ENCODE assay signal across 30 cellular contexts in the genomic region with DNA sequence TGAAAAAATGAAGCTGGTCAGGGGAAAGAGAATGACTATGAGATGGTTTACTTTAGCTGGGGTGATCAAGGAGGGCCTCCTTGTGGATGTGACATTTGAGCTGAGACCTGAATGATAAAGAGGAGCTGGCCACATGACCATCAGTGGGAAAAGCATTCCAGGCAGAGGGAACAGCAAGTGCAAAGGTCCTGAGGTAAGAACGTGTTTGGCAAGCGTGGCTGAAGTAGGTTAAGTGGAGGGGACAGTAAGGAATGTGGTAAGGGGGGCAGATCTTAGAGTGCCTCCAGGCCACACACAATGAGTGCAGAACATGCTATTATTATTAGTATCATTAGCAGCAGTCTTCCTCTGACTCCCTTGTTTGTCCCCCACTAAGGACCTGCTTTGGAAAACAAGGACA.
"Had no signal": no experiment of that assay in that cellular context is flagged by ENCODE, and none has a peak within 500 bp of the region (broad histone marks: within the 10 kb centered on the region; RNA-seq: fewer than 3 reads in every experiment).

No MANE protein-coding gene starts in this region.

- H3K4me1 ChIP-seq: foreskin keratinocyte had no signal

- H3K36me3 ChIP-seq: brain microvascular endothelial cell, gastrocnemius medialis had no signal

- H3K9me3 ChIP-seq: gastrocnemius medialis had no signal

- H3K27ac ChIP-seq: brain microvascular endothelial cell, coronary artery, foreskin keratinocyte had no signal

- H3K9me3 Mint-ChIP-seq: activated CD4-positive, alpha-beta memory T cell treated with anti-CD3 and anti-CD28 coated beads for 36 hours; activated CD4-positive, alpha-beta T cell treated with anti-CD3 and anti-CD28 coated beads, Interleukin-2, amount 10 ng/mL, durations not matched to agents 24 days and 14 days; activated naive CD4-positive, alpha-beta T cell treated with anti-CD3 and anti-CD28 coated beads, Interleukin-2, amount 10 ng/mL, durations not matched to agents 7 days and 5 days; activated T-helper 1 cell treated with anti-CD3 and anti-CD28 coated beads, Interleukin-12 subunit alpha, Interleukin-12 subunit beta, Interleukin-2, Interleukin-4 antibody, amounts not matched to agents 30 ng/mL and 10 ng/mL and 1 ng/mL, durations not matched to agents 14 hours and 24 hours and 36 hours; activated T-helper 2 cell treated with anti-CD3 and anti-CD28 coated beads, Interferon-gamma antibody, Interleukin-2, Interleukin-4, amounts not matched to agents 10 μg/mL and 5 μg/mL and 100 μg/mL, durations not matched to agents 14 hours and 24 hours and 36 hours; central memory CD8-positive, alpha-beta T cell; endodermal cell had no signal

- H3K4me1 Mint-ChIP-seq: activated CD4-positive, alpha-beta T cell treated with anti-CD3 and anti-CD28 coated beads for 36 hours; activated CD4-positive, alpha-beta T cell treated with anti-CD3 and anti-CD28 coated beads, Interleukin-2, amount 10 ng/mL, durations not matched to agents 24 days and 14 days; activated CD8-positive, alpha-beta memory T cell treated with anti-CD3 and anti-CD28 coated beads, Interleukin-2, amount 10 ng/mL, durations not matched to agents 7 days and 5 days; activated naive CD4-positive, alpha-beta T cell treated with anti-CD3 and anti-CD28 coated beads, Interleukin-2, amount 10 ng/mL, durations not matched to agents 7 days and 5 days; central memory CD8-positive, alpha-beta T cell; endodermal cell had no signal

- H3K4me3 ChIP-seq: coronary artery, dorsolateral prefrontal cortex, gastrocnemius medialis had no signal

- DNase-seq: activated CD4-positive, alpha-beta memory T cell treated with anti-CD3 and anti-CD28 coated beads for 36 hours; activated CD4-positive, alpha-beta T cell treated with anti-CD3 and anti-CD28 coated beads for 36 hours; activated CD4-positive, alpha-beta T cell treated with anti-CD3 and anti-CD28 coated beads, Interleukin-2, amount 10 ng/mL, durations not matched to agents 24 days and 14 days; activated CD4-positive, CD25-positive, alpha-beta regulatory T cell; activated CD4-positive, CD25-positive, alpha-beta regulatory T cell treated with anti-CD3 and anti-CD28 coated beads, Interleukin-2, amount 50 U/mL, for 72 hours; activated CD8-positive, alpha-beta memory T cell treated with anti-CD3 and anti-CD28 coated beads, Interleukin-2, amount 10 ng/mL, durations not matched to agents 7 days and 5 days; activated CD8-positive, alpha-beta memory T cell treated with anti-CD3 and anti-CD28 coated beads, Interleukin-2, amount 50 U/mL, for 4 hours; activated CD8-positive, alpha-beta T cell treated with anti-CD3 and anti-CD28 coated beads, Interleukin-2, amount 10 ng/mL, durations not matched to agents 7 days and 5 days; activated effector memory CD4-positive, alpha-beta T cell treated with anti-CD3 and anti-CD28 coated beads, Interleukin-2, amount 50 U/mL, for 16 hours; activated naive CD4-positive, alpha-beta T cell; activated naive CD4-positive, alpha-beta T cell treated with anti-CD3 and anti-CD28 coated beads, Interleukin-2, amount 10 ng/mL, durations not matched to agents 7 days and 5 days; activated T-cell treated with anti-CD3 and anti-CD28 coated beads, Interleukin-2, amount 50 U/mL, for 1 hour; activated T-cell treated with anti-CD3 and anti-CD28 coated beads, Interleukin-2, amount 50 U/mL, for 48 hours; amniotic stem cell; anterior cingulate cortex; brain microvascular endothelial cell; dorsolateral prefrontal cortex; effector memory CD4-positive, alpha-beta T cell; endodermal cell; foreskin keratinocyte; gastrocnemius medialis; T-helper 1 cell; T-helper 2 cell had no signal

- H3K4me3 Mint-ChIP-seq: activated CD4-positive, alpha-beta memory T cell treated with anti-CD3 and anti-CD28 coated beads for 36 hours; activated CD4-positive, alpha-beta T cell treated with anti-CD3 and anti-CD28 coated beads for 36 hours; activated CD4-positive, alpha-beta T cell treated with anti-CD3 and anti-CD28 coated beads, Interleukin-2, amount 10 ng/mL, durations not matched to agents 24 days and 14 days; activated CD8-positive, alpha-beta memory T cell treated with anti-CD3 and anti-CD28 coated beads, Interleukin-2, amount 10 ng/mL, durations not matched to agents 7 days and 5 days; activated CD8-positive, alpha-beta T cell treated with anti-CD3 and anti-CD28 coated beads, Interleukin-2, amount 10 ng/mL, durations not matched to agents 7 days and 5 days; activated naive CD4-positive, alpha-beta T cell treated with anti-CD3 and anti-CD28 coated beads, Interleukin-2, amount 10 ng/mL, durations not matched to agents 7 days and 5 days; activated T-helper 1 cell treated with anti-CD3 and anti-CD28 coated beads, Interleukin-12 subunit alpha, Interleukin-12 subunit beta, Interleukin-2, Interleukin-4 antibody, amounts not matched to agents 30 ng/mL and 10 ng/mL and 1 ng/mL, durations not matched to agents 14 hours and 24 hours and 36 hours; central memory CD8-positive, alpha-beta T cell; dendritic cell treated with granulocyte-macrophage colony-stimulating factor and Interleukin-4, amounts not matched to agents 40 ng/mL and 50 ng/mL, for 4 days; endodermal cell had no signal

- H3K27me3 ChIP-seq: dorsolateral prefrontal cortex, gastrocnemius medialis had no signal

- H3K27ac Mint-ChIP-seq: activated CD4-positive, alpha-beta memory T cell treated with anti-CD3 and anti-CD28 coated beads for 36 hours; activated CD4-positive, alpha-beta T cell treated with anti-CD3 and anti-CD28 coated beads for 36 hours; activated CD4-positive, alpha-beta T cell treated with anti-CD3 and anti-CD28 coated beads, Interleukin-2, amount 10 ng/mL, durations not matched to agents 24 days and 14 days; activated CD8-positive, alpha-beta memory T cell treated with anti-CD3 and anti-CD28 coated beads, Interleukin-2, amount 10 ng/mL, durations not matched to agents 7 days and 5 days; activated CD8-positive, alpha-beta T cell treated with anti-CD3 and anti-CD28 coated beads, Interleukin-2, amount 10 ng/mL, durations not matched to agents 7 days and 5 days; activated naive CD4-positive, alpha-beta T cell treated with anti-CD3 and anti-CD28 coated beads, Interleukin-2, amount 10 ng/mL, durations not matched to agents 7 days and 5 days; activated naive CD4-positive, alpha-beta T cell treated with anti-CD3 and anti-CD28 coated beads, Interleukin-2, amount 50 U/mL, for 72 hours; activated T-helper 1 cell treated with anti-CD3 and anti-CD28 coated beads, Interleukin-12 subunit alpha, Interleukin-12 subunit beta, Interleukin-2, Interleukin-4 antibody, amounts not matched to agents 30 ng/mL and 10 ng/mL and 1 ng/mL, durations not matched to agents 14 hours and 24 hours and 36 hours; activated T-helper 2 cell treated with anti-CD3 and anti-CD28 coated beads, Interferon-gamma antibody, Interleukin-2, Interleukin-4, amounts not matched to agents 10 μg/mL and 5 μg/mL and 100 μg/mL, durations not matched to agents 14 hours and 24 hours and 36 hours; dendritic cell treated with granulocyte-macrophage colony-stimulating factor and Interleukin-4, amounts not matched to agents 40 ng/mL and 50 ng/mL, for 4 days; endodermal cell had no signal

- ATAC-seq: activated CD4-positive, alpha-beta T cell treated with anti-CD3 and anti-CD28 coated beads for 36 hours; activated CD8-positive, alpha-beta memory T cell treated with anti-CD3 and anti-CD28 coated beads, Interleukin-2, amount 10 ng/mL, durations not matched to agents 7 days and 5 days; activated CD8-positive, alpha-beta T cell treated with anti-CD3 and anti-CD28 coated beads, Interleukin-2, amount 10 ng/mL, durations not matched to agents 7 days and 5 days; activated naive CD4-positive, alpha-beta T cell treated with anti-CD3 and anti-CD28 coated beads, Interleukin-2, amount 50 U/mL, for 72 hours; esophagus mucosa; foreskin keratinocyte; gastrocnemius medialis had no signal

- H3K36me3 Mint-ChIP-seq: activated CD4-positive, alpha-beta memory T cell treated with anti-CD3 and anti-CD28 coated beads for 36 hours; activated CD8-positive, alpha-beta memory T cell treated with anti-CD3 and anti-CD28 coated beads, Interleukin-2, amount 10 ng/mL, durations not matched to agents 7 days and 5 days; activated naive CD4-positive, alpha-beta T cell treated with anti-CD3 and anti-CD28 coated beads, Interleukin-2, amount 10 ng/mL, durations not matched to agents 7 days and 5 days; activated naive CD4-positive, alpha-beta T cell treated with anti-CD3 and anti-CD28 coated beads, Interleukin-2, amount 50 U/mL, for 72 hours had no signal
